ENCODE assay signal across 3 cellular contexts in the genomic region with DNA sequence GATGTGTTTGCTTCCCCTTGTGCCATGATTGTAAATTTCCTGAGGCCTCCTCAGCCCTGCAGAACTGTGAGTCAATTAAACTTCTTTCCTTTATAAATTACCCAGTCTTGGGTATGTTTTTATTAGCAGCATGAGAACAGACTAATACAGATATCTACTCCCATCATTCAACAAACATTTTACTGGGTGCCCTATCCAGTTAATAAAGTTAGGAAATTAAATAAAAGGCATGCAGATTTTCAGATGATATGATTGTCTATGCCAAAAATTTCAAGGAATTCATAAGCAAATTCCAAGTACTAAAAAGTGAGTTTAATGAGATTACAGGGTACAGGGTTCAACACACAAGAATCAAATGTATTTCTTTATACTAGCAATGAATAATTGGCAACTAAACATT.
TF ChIP-seq lines count a peak whose summit lies in the region.

No MANE protein-coding gene starts in this region.

TF ChIP-seq in SK-N-SH treated with all-trans-retinoic acid at 6 μM for 48 hours, 23 proteins besides CTCF, POLR2A, EP300 and RAD21 (continued from another document):
- TF ChIP-seq, protein P1, sequence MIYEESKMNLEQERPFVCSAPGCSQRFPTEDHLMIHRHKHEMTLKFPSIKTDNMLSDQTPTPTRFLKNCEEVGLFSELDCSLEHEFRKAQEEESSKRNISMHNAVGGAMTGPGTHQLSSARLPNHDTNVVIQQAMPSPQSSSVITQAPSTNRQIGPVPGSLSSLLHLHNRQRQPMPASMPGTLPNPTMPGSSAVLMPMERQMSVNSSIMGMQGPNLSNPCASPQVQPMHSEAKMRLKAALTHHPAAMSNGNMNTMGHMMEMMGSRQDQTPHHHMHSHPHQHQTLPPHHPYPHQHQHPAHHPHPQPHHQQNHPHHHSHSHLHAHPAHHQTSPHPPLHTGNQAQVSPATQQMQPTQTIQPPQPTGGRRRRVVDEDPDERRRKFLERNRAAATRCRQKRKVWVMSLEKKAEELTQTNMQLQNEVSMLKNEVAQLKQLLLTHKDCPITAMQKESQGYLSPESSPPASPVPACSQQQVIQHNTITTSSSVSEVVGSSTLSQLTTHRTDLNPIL (CRISPR knock-in tag; IDR thresholded peaks at IDR 0.05; ENCODE audit: low read depth): no peak
- TF ChIP-seq TSHZ2 (CRISPR knock-in tag; IDR thresholded peaks at IDR 0.05): no peak
- no peak for TF ChIP-seq SNAI2 (CRISPR knock-in tag; IDR thresholded peaks at IDR 0.05)
- TF ChIP-seq ZNF70 (CRISPR knock-in tag; IDR thresholded peaks at IDR 0.05): no peak
- no peak for TF ChIP-seq PPARA (CRISPR knock-in tag; IDR thresholded peaks at IDR 0.05; ENCODE audit: borderline replicate concordance)
- TF ChIP-seq ISL1 (CRISPR knock-in tag; IDR thresholded peaks at IDR 0.05): peak; percentile 93
- TF ChIP-seq CSRNP3 (CRISPR knock-in tag; IDR thresholded peaks at IDR 0.05): 0 out of 2 replicates have a peak, but pooled peaks have one; percentile 28
- TF ChIP-seq TOX (CRISPR knock-in tag; IDR thresholded peaks at IDR 0.05; ENCODE audit: borderline replicate concordance): no peak
- TF ChIP-seq ZFP3 (CRISPR knock-in tag; IDR thresholded peaks at IDR 0.05): no peak

TF ChIP-seq in SK-N-SH, 30 proteins besides CTCF, POLR2A, EP300 and RAD21 (continued from another document):
- no peak for TF ChIP-seq USF1 (IDR thresholded peaks at IDR 0.05; ENCODE audit: borderline replicate concordance, low read depth)
- no peak for TF ChIP-seq GABPA (IDR thresholded peaks at IDR 0.05; ENCODE audit: low read depth)
- no peak for TF ChIP-seq RCOR1 (IDR thresholded peaks at IDR 0.05; ENCODE audit: low read length)
- TF ChIP-seq POLR2AphosphoS5 (IDR thresholded peaks at IDR 0.05; ENCODE audit: low read depth, low read length): no peak
- TF ChIP-seq YY1 (IDR thresholded peaks at IDR 0.05; ENCODE audit: low read depth): no peak
- no peak for TF ChIP-seq RXRA (IDR thresholded peaks at IDR 0.05; ENCODE audit: borderline replicate concordance, low read depth)
- no peak for TF ChIP-seq FOXJ3 (CRISPR knock-in tag; IDR thresholded peaks at IDR 0.05)
- no peak for TF ChIP-seq USF2 (IDR thresholded peaks at IDR 0.05; ENCODE audit: borderline replicate concordance, low read depth, low read length)
- TF ChIP-seq EZH2phosphoT487 (IDR thresholded peaks at IDR 0.05; ENCODE audit: borderline replicate concordance, low read depth): no peak
- no peak for TF ChIP-seq MAX (IDR thresholded peaks at IDR 0.05; ENCODE audit: low read depth)
- no peak for TF ChIP-seq REST (IDR thresholded peaks at IDR 0.05; ENCODE audit: low read depth, low read length)
- no peak for TF ChIP-seq MEF2A (IDR thresholded peaks at IDR 0.05; ENCODE audit: borderline replicate concordance, low read depth)
- TF ChIP-seq NFIC (IDR thresholded peaks at IDR 0.05; ENCODE audit: borderline replicate concordance): no peak
- no peak for TF ChIP-seq PBX3 (IDR thresholded peaks at IDR 0.05)
- no peak for TF ChIP-seq ELF1 (IDR thresholded peaks at IDR 0.05)
- no peak for TF ChIP-seq SMC3 (IDR thresholded peaks at IDR 0.05; ENCODE audit: low read depth, low read length)

TF ChIP-seq in GM23338, 12 proteins besides CTCF, POLR2A, EP300 and RAD21 (continued from another document):
- TF ChIP-seq, protein P2, sequence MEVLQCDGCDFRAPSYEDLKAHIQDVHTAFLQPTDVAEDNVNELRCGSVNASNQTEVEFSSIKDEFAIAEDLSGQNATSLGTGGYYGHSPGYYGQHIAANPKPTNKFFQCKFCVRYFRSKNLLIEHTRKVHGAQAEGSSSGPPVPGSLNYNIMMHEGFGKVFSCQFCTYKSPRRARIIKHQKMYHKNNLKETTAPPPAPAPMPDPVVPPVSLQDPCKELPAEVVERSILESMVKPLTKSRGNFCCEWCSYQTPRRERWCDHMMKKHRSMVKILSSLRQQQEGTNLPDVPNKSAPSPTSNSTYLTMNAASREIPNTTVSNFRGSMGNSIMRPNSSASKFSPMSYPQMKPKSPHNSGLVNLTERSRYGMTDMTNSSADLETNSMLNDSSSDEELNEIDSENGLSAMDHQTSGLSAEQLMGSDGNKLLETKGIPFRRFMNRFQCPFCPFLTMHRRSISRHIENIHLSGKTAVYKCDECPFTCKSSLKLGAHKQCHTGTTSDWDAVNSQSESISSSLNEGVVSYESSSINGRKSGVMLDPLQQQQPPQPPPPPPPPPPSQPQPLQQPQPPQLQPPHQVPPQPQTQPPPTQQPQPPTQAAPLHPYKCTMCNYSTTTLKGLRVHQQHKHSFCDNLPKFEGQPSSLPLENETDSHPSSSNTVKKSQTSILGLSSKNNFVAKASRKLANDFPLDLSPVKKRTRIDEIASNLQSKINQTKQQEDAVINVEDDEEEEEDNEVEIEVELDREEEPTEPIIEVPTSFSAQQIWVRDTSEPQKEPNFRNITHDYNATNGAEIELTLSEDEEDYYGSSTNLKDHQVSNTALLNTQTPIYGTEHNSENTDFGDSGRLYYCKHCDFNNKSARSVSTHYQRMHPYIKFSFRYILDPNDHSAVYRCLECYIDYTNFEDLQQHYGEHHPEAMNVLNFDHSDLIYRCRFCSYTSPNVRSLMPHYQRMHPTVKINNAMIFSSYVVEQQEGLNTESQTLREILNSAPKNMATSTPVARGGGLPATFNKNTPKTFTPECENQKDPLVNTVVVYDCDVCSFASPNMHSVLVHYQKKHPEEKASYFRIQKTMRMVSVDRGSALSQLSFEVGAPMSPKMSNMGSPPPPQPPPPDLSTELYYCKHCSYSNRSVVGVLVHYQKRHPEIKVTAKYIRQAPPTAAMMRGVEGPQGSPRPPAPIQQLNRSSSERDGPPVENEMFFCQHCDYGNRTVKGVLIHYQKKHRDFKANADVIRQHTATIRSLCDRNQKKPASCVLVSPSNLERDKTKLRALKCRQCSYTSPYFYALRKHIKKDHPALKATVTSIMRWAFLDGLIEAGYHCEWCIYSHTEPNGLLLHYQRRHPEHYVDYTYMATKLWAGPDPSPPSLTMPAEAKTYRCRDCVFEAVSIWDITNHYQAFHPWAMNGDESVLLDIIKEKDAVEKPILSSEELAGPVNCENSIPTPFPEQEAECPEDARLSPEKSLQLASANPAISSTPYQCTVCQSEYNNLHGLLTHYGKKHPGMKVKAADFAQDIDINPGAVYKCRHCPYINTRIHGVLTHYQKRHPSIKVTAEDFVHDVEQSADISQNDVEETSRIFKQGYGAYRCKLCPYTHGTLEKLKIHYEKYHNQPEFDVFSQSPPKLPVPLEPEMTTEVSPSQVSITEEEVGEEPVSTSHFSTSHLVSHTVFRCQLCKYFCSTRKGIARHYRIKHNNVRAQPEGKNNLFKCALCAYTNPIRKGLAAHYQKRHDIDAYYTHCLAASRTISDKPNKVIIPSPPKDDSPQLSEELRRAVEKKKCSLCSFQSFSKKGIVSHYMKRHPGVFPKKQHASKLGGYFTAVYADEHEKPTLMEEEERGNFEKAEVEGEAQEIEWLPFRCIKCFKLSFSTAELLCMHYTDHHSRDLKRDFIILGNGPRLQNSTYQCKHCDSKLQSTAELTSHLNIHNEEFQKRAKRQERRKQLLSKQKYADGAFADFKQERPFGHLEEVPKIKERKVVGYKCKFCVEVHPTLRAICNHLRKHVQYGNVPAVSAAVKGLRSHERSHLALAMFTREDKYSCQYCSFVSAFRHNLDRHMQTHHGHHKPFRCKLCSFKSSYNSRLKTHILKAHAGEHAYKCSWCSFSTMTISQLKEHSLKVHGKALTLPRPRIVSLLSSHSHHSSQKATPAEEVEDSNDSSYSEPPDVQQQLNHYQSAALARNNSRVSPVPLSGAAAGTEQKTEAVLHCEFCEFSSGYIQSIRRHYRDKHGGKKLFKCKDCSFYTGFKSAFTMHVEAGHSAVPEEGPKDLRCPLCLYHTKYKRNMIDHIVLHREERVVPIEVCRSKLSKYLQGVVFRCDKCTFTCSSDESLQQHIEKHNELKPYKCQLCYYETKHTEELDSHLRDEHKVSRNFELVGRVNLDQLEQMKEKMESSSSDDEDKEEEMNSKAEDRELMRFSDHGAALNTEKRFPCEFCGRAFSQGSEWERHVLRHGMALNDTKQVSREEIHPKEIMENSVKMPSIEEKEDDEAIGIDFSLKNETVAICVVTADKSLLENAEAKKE (CRISPR knock-in tag; IDR thresholded peaks at IDR 0.05): no peak
- no peak for TF ChIP-seq JUNB (IDR thresholded peaks at IDR 0.05; ENCODE audit: unreplicated experiment)
TF ChIP-seq in GM23338: peak in this region for 0.
